1 cellular context compared by ENCODE assay signal in genomic region chr7:80170445-80170844, GRCh38.
TF ChIP-seq lines count a peak whose summit lies in the region.

No MANE protein-coding gene starts in this region.

TF ChIP-seq in HCT116, 20 proteins besides CTCF, POLR2A, EP300 and RAD21 (continued from another document):
- TF ChIP-seq SP1 (IDR thresholded peaks at IDR 0.05; ENCODE audit: low read depth) (no peak), EGR1 (IDR thresholded peaks at IDR 0.05; ENCODE audit: low read depth) (no peak)
TF ChIP-seq in HCT116: peak in this region for 0.
